ENCODE assay signal across 7 cellular contexts in genomic region chr1:1440941-1441888, GRCh38. TPM values are rescaled to one million over a fixed set of nuclear protein-coding genes. Genes with fewer than 3 reads are reported as not detected.
DNase-seq lines count a peak whose midpoint lies in the region; ATAC-seq and TF ChIP-seq lines count a peak whose summit lies in the region.

No MANE protein-coding gene starts in this region.

- no peaks in the 10 kb centered on the region for H3K79me2 ChIP-seq in OCI-LY7 (ENCODE audit: insufficient read depth, low read depth, low read length)

- ATAC-seq in Right ventricle myocardium superior (ENCODE audit: poor library complexity) (peak; percentile 90), HG03280 (IDR thresholded peaks at IDR 0.05; ENCODE audit: unreplicated experiment) (no peak), HG03196 (IDR thresholded peaks at IDR 0.05; ENCODE audit: unreplicated experiment) (no peak)

- peaks cover 25% of the 10 kb centered on the region for H3K27me3 ChIP-seq in skeletal muscle satellite cell (ENCODE audit: control insufficient read depth, insufficient read depth, low read length)

- intact Hi-C loops in OCI-LY7 (cut with micrococcal nuclease; ENCODE audit: unreplicated experiment) (loop anchor here (5.0 kb wide), 1 partner anchor 61 kb away; no protein-coding TSS in a partner anchor), Right ventricle myocardium superior (cut with DNase I) (no loop called here)

- DNase-seq in GM13976 (ENCODE audit: low spot score) (peak; percentile 93), OCI-LY7 (ENCODE audit: low spot score) (peak; percentile 52), Right ventricle myocardium superior (peak; percentile 69)
- peak; percentile 39 for DNase-seq in activated T-helper 9 cell treated with anti-CD3 and anti-CD28 coated beads, Interleukin-2, amount 50 U/mL, for 16 hours (ENCODE audit: low read depth)

- H3K9me2 ChIP-seq in OCI-LY7 (ENCODE audit: insufficient read depth, low read length), result no peaks in the 10 kb centered on the region

- no peaks in the 10 kb centered on the region for H4K20me1 ChIP-seq in OCI-LY7 (ENCODE audit: insufficient read depth, low read length)

- H2AFZ ChIP-seq in OCI-LY7 (ENCODE audit: low read length), result no peak overlapping the region

- POLR2A ChIA-PET in OCI-LY7 (lab: Charles Lee), result no interaction called here

- H3K27ac ChIP-seq in OCI-LY7 (ENCODE audit: low read depth, low read length, poor library complexity, severe bottlenecking), result no peak overlapping the region

- H3K9me3 ChIP-seq in OCI-LY7 (ENCODE audit: low read length) (no peaks in the 10 kb centered on the region), skeletal muscle satellite cell (replicated peaks; ENCODE audit: low read length) (no peaks in the 10 kb centered on the region)

- H3K4me1 ChIP-seq in OCI-LY7 (ENCODE audit: insufficient read depth, low read length, poor library complexity, severe bottlenecking) (no peaks in the 10 kb centered on the region), skeletal muscle satellite cell (ENCODE audit: control insufficient read depth, insufficient read depth, low read length) (peaks cover 5% of the 10 kb centered on the region)

- H3K4me2 ChIP-seq in OCI-LY7 (ENCODE audit: low read length) (no peak overlapping the region), skeletal muscle satellite cell (ENCODE audit: low read length) (peak overlapping the region; percentile 75)

- H3K4me3 ChIP-seq in OCI-LY7 (ENCODE audit: low read depth, low read length, poor library complexity, severe bottlenecking), result no peak overlapping the region
- H3K4me3 ChIP-seq in skeletal muscle satellite cell (ENCODE audit: low read length), result no peak overlapping the region

- in situ Hi-C loops in GM13976 (cut with MboI; ENCODE audit: low sequenced_read_pairs, unreplicated experiment), result no loop called here

- H3K36me3 ChIP-seq in OCI-LY7 (ENCODE audit: insufficient read depth, low read length), result no peaks in the 10 kb centered on the region
- H3K36me3 ChIP-seq in skeletal muscle satellite cell (ENCODE audit: insufficient read depth, low read length), result no peaks in the 10 kb centered on the region

- CTCF ChIA-PET in OCI-LY7 (lab: Charles Lee; ENCODE audit: unreplicated experiment), result no interaction called here

- TF ChIP-seq CTCF in GM13976 (IDR thresholded peaks at IDR 0.05; ENCODE audit: borderline replicate concordance, control extremely low read depth, extremely low read depth, insufficient read depth, missing control alignments) (peak; percentile 81), OCI-LY7 (conservative IDR thresholded peaks at IDR 0.05; ENCODE audit: low read length) (peak; percentile 82)

- H3K9ac ChIP-seq in skeletal muscle satellite cell (ENCODE audit: low read depth, low read length), result no peak overlapping the region

- BruUV-seq in OCI-LY7 (replicated peaks; lab: Mats Ljungman, UMichigan), result no TSS peak

RNA-seq across cellular contexts. Expression of gene VWA1, which starts 5.7 kb away (rescaled TPM):
- not detected in 2 replicates for total RNA-seq in OCI-LY7 (2014; rRNA removed; shearing (Covaris generic))
- total RNA-seq in OCI-LY7 (2022) (not detected in 2 replicates), Right ventricle myocardium superior (17.1 TPM)
- total RNA-seq in skeletal muscle satellite cell (2012; rRNA removed), result 1.5 and 2.4 TPM in 2 replicates

RNA-seq across cellular contexts. Expression of gene ATAD3C, which starts 8.3 kb away (rescaled TPM):
- 1.6 TPM in 1 of 2 replicates, not detected in the other for total RNA-seq in OCI-LY7 (2014; rRNA removed; shearing (Covaris generic))
- total RNA-seq in OCI-LY7 (2022) (2.1 and 3.0 TPM in 2 replicates), Right ventricle myocardium superior (0.94 TPM)
- not detected in 2 replicates for total RNA-seq in skeletal muscle satellite cell (2012; rRNA removed)

RNA-seq across cellular contexts. Expression of gene ANKRD65, which starts 20.1 kb away (rescaled TPM):
- total RNA-seq in OCI-LY7 (2014; rRNA removed; shearing (Covaris generic)), result not detected in 2 replicates
- not detected in 2 replicates for total RNA-seq in OCI-LY7 (2022)
- 1.8 TPM for total RNA-seq in Right ventricle myocardium superior
- total RNA-seq in skeletal muscle satellite cell (2012; rRNA removed), result under 0.01 TPM in 2 replicates

RNA-seq across cellular contexts. Expression of gene ATAD3B, which starts 30.4 kb away (rescaled TPM):
- 43.8 and 54.9 TPM in 2 replicates for total RNA-seq in OCI-LY7 (2014; rRNA removed; shearing (Covaris generic))
- total RNA-seq in OCI-LY7 (2022) (54.3 and 62.4 TPM in 2 replicates), Right ventricle myocardium superior (7.9 TPM)
- total RNA-seq in skeletal muscle satellite cell (2012; rRNA removed), result 34.9 and 40.3 TPM in 2 replicates

RNA-seq across cellular contexts. Expression of gene MRPL20, which starts 34.1 kb away (rescaled TPM):
- total RNA-seq in OCI-LY7 (2014; rRNA removed; shearing (Covaris generic)), result 165 and 196 TPM in 2 replicates
- total RNA-seq in OCI-LY7 (2022), result 116 and 143 TPM in 2 replicates
- 144 TPM for total RNA-seq in Right ventricle myocardium superior
- 122 and 141 TPM in 2 replicates for total RNA-seq in skeletal muscle satellite cell (2012; rRNA removed)

Comparison
In these comparisons a context has a peak if more than half of its experiments do, and no peak if none do; other contexts are left out.
1. DNase-seq: peak in every context shown above with its lines; median percentile 93 in GM13976; 69 in Right ventricle myocardium superior; 52 in OCI-LY7; 39 in activated T-helper 9 cell treated with anti-CD3 and anti-CD28 coated beads, Interleukin-2, amount 50 U/mL, for 16 hours.
2. RNA of gene VWA1, which starts 5.7 kb away (total RNA-seq): 17.1 TPM in Right ventricle myocardium superior (single experiment); not detected in OCI-LY7; every median in the first group is over 10 times any median in the second.